Comparison of ENCODE assay signal across 9 cellular contexts in genomic region chr4:41359069-41359769, GRCh38.
DNase-seq lines count a peak whose midpoint lies in the region; ATAC-seq and TF ChIP-seq lines count a peak whose summit lies in the region.
"Had no signal": no experiment of that assay in that cellular context is flagged by ENCODE, and none has a peak within 500 bp of the region (broad histone marks: within the 10 kb centered on the region; RNA-seq: fewer than 3 reads in every experiment).

No MANE protein-coding gene starts in this region.

- no peak overlapping the region for H2AFZ ChIP-seq in OCI-LY1 (ENCODE audit: low read length)

- H3K4me1 ChIP-seq in OCI-LY1 (ENCODE audit: insufficient read depth, low read length, severe bottlenecking) (no peaks in the 10 kb centered on the region), subcutaneous abdominal adipose tissue (ENCODE audit: control insufficient read depth in 5 of 5, insufficient read depth in 5 of 5, low read length in 5 of 5) (peaks cover 12 to 42% (median 35%) of the 10 kb centered on the region in 5 donors)

- no peaks in the 10 kb centered on the region for H3K79me2 ChIP-seq in OCI-LY1 (ENCODE audit: insufficient read depth, low read length)

- peak; percentile 87 for DNase-seq in NCI-H1092 (lab: John Stamatoyannopoulos, UW)
- DNase-seq in NCI-H1092 treated with DMSO at 0.1 percent for 48 hours (lab: John Stamatoyannopoulos, UW) = no peak
- peak; percentile 78 for DNase-seq in iPS-NIHi7 (ENCODE audit: extremely low spot score)
- no peak for DNase-seq in GDM1 (lab: John Stamatoyannopoulos, UW)
- DNase-seq: testis had no signal

- H3F3A ChIP-seq in OCI-LY1 (ENCODE audit: insufficient read depth, low read length) = no peaks in the 10 kb centered on the region

- H4K20me1 ChIP-seq in OCI-LY1 (ENCODE audit: insufficient read depth, low read length) = no peaks in the 10 kb centered on the region

- H3K27ac ChIP-seq in OCI-LY1 (ENCODE audit: low read depth, low read length, poor library complexity, severe bottlenecking) (no peak overlapping the region), subcutaneous abdominal adipose tissue (ENCODE audit: low read depth, low read length) (peak overlapping the region; percentile 15)
- H3K27ac ChIP-seq: testis had no signal

- H3K9me2 ChIP-seq in OCI-LY1 (ENCODE audit: low read depth, low read length) = no peaks in the 10 kb centered on the region

- ATAC-seq in GM21576 (IDR thresholded peaks at IDR 0.05; ENCODE audit: unreplicated experiment) (no peak), GM18868 (IDR thresholded peaks at IDR 0.05; ENCODE audit: unreplicated experiment) (no peak)

- H3K9me3 ChIP-seq in OCI-LY1 (ENCODE audit: low read length) (no peaks in the 10 kb centered on the region), subcutaneous abdominal adipose tissue (ENCODE audit: control insufficient read depth in 5 of 5, low read length in 5 of 5) (no peaks in the 10 kb centered on the region)
- H3K9me3 ChIP-seq: testis had no signal

- H3K9ac ChIP-seq in OCI-LY1 (ENCODE audit: low read length) (no peak overlapping the region), subcutaneous abdominal adipose tissue (ENCODE audit: low read length in 5 of 5) (no peak overlapping the region)

- no peak overlapping the region for H3K4me2 ChIP-seq in OCI-LY1 (ENCODE audit: low read length)

- TF ChIP-seq CTCF in OCI-LY1 (IDR thresholded peaks at IDR 0.05; ENCODE audit: low read length) = peak; percentile 7; the same call in 1 of the 2 replicates

- no peaks in the 10 kb centered on the region for H3K36me3 ChIP-seq in OCI-LY1 (ENCODE audit: insufficient read depth, low read length)
- H3K36me3 ChIP-seq in subcutaneous abdominal adipose tissue (ENCODE audit: control insufficient read depth in 5 of 5, insufficient read depth in 5 of 5, low read length in 5 of 5) = no peaks in the 10 kb centered on the region

- H3K4me3 ChIP-seq in OCI-LY1 (ENCODE audit: low read depth, low read length, poor library complexity, severe bottlenecking) = no peak overlapping the region
- H3K4me3 ChIP-seq in subcutaneous abdominal adipose tissue (ENCODE audit: low read depth in 1 of 5, low read length in 5 of 5) = no peak overlapping the region

- H3K27me3 ChIP-seq in OCI-LY1 (ENCODE audit: insufficient read depth, low read length) = no peaks in the 10 kb centered on the region
- no peaks in the 10 kb centered on the region for H3K27me3 ChIP-seq in subcutaneous abdominal adipose tissue (ENCODE audit: control insufficient read depth in 5 of 5, insufficient read depth in 4 of 5, low read length in 5 of 5)
- H3K27me3 ChIP-seq: testis had no signal

Comparison
In these comparisons a context has a peak if more than half of its experiments do, and no peak if none do; other contexts are left out.
1. DNase-seq: peak in NCI-H1092 (single experiment) and iPS-NIHi7 (single experiment); none in NCI-H1092 treated with DMSO at 0.1 percent for 48 hours (single experiment) and GDM1 (single experiment).